Comparison of ENCODE assay signal across 1 cellular context in the genomic region with DNA sequence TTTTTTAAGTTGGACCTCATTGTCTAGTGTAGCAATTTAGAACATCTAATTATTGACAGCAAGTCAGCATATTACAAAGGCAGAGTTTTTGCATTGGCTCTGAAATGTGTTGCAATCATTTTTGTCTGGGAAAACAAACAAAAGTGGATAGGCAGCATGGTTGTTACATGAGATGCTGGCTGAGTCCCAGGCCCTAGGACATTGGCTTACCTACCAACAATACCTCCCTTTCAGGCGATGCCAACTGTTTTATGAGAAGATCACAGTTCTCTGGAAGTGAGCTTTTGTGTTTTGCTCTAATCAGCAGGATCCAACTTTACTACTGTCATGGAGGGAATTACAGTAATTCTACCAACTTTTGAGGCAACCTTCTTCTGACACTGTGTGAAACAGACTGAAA.
TF ChIP-seq lines count a peak whose summit lies in the region.

No MANE protein-coding gene starts in this region.

TF ChIP-seq in HepG2, 621 proteins besides CTCF, POLR2A, EP300 and RAD21 (continued from another document and continues in another):
- TF ChIP-seq LCORL (IDR thresholded peaks at IDR 0.05) (no peak), LCORL (CRISPR knock-in tag; IDR thresholded peaks at IDR 0.05) (peak; percentile 82), ZSCAN9 (CRISPR knock-in tag; IDR thresholded peaks at IDR 0.05; ENCODE audit: borderline replicate concordance) (no peak), REL (CRISPR knock-in tag; conservative IDR thresholded peaks at IDR 0.05) (no peak), RAD51 (IDR thresholded peaks at IDR 0.05; ENCODE audit: borderline replicate concordance) (no peak), MED8 (CRISPR knock-in tag; IDR thresholded peaks at IDR 0.05; ENCODE audit: insufficient replicate concordance) (no peak), SOX6 (IDR thresholded peaks at IDR 0.05) (no peak), SOX6 (CRISPR knock-in tag; IDR thresholded peaks at IDR 0.05) (peak; percentile 94), DMAP1 (CRISPR knock-in tag; IDR thresholded peaks at IDR 0.05) (0 out of 2 replicates have a peak, but pooled peaks have one; percentile 40), SMC3 (IDR thresholded peaks at IDR 0.05; ENCODE audit: low read length) (peak; percentile 13; the same call in 1 of the 2 replicates), CEBPB (IDR thresholded peaks at IDR 0.05; ENCODE audit: borderline replicate concordance, low read depth, low read length) (peak; percentile 98), ZNF503 (CRISPR knock-in tag; IDR thresholded peaks at IDR 0.05) (0 out of 2 replicates have a peak, but pooled peaks have one; percentile 37), PHF21A (CRISPR knock-in tag; IDR thresholded peaks at IDR 0.05) (peak; percentile 77; the same call in 1 of the 2 replicates), DNMT1 (CRISPR knock-in tag; IDR thresholded peaks at IDR 0.05) (no peak), RNF2 (conservative IDR thresholded peaks at IDR 0.05; ENCODE audit: low read depth) (no peak), NFIC (IDR thresholded peaks at IDR 0.05; ENCODE audit: low read length) (peak; percentile 74), ZNF337 (CRISPR knock-in tag; IDR thresholded peaks at IDR 0.05; ENCODE audit: borderline replicate concordance, low read depth) (no peak), FOXP4 (CRISPR knock-in tag; IDR thresholded peaks at IDR 0.05) (peak; percentile 81), SMAD3 (CRISPR knock-in tag; IDR thresholded peaks at IDR 0.05) (peak; percentile 54; the same call in 1 of the 2 replicates), MAFK (conservative IDR thresholded peaks at IDR 0.05 in 1 of 2, IDR thresholded peaks at IDR 0.05 in 1 of 2; ENCODE audit: low read length in 2 of 2) (peak; percentile 47 to 59; a peak in 3 of 4 replicates), ZNF331 (CRISPR knock-in tag; IDR thresholded peaks at IDR 0.05) (peak; percentile 54; the same call in 1 of the 2 replicates), RCOR2 (CRISPR knock-in tag; IDR thresholded peaks at IDR 0.05) (peak; percentile 71), SOX5 (CRISPR knock-in tag; IDR thresholded peaks at IDR 0.05; ENCODE audit: borderline replicate concordance) (peak; percentile 90), ZGPAT (CRISPR knock-in tag; IDR thresholded peaks at IDR 0.05) (peak; percentile 69; the same call in 1 of the 2 replicates), SKI (IDR thresholded peaks at IDR 0.05; ENCODE audit: partially characterized antibody) (peak; percentile 28), FOSL2 (CRISPR knock-in tag; IDR thresholded peaks at IDR 0.05) (peak; percentile 63), CEBPG (CRISPR knock-in tag; IDR thresholded peaks at IDR 0.05) (peak; percentile 94), ZNF841 (CRISPR knock-in tag; IDR thresholded peaks at IDR 0.05; ENCODE audit: borderline replicate concordance) (no peak), TCF7 (IDR thresholded peaks at IDR 0.05; ENCODE audit: low read depth) (peak; percentile 45; the same call in 1 of the 2 replicates), ZBTB7B (CRISPR knock-in tag; IDR thresholded peaks at IDR 0.05) (no peak), THRA (CRISPR knock-in tag; IDR thresholded peaks at IDR 0.05; ENCODE audit: borderline replicate concordance) (peak; percentile 19; the same call in 1 of the 2 replicates), FOXJ3 (CRISPR knock-in tag; IDR thresholded peaks at IDR 0.05; ENCODE audit: borderline replicate concordance) (peak; percentile 72; the same call in 1 of the 2 replicates), ZNF264 (CRISPR knock-in tag; IDR thresholded peaks at IDR 0.05) (peak; percentile 95), HMG20A (CRISPR knock-in tag; IDR thresholded peaks at IDR 0.05; ENCODE audit: borderline replicate concordance) (peak; percentile 69; the same call in 1 of the 2 replicates), ARID5B (CRISPR knock-in tag; IDR thresholded peaks at IDR 0.05) (peak; percentile 90), ZMYM4 (CRISPR knock-in tag; IDR thresholded peaks at IDR 0.05) (peak; percentile 70; the same call in 1 of the 2 replicates), ZNF136 (CRISPR knock-in tag; IDR thresholded peaks at IDR 0.05; ENCODE audit: low read depth) (no peak), RFXANK (CRISPR knock-in tag; IDR thresholded peaks at IDR 0.05) (no peak)
- TF ChIP-seq, protein P1, sequence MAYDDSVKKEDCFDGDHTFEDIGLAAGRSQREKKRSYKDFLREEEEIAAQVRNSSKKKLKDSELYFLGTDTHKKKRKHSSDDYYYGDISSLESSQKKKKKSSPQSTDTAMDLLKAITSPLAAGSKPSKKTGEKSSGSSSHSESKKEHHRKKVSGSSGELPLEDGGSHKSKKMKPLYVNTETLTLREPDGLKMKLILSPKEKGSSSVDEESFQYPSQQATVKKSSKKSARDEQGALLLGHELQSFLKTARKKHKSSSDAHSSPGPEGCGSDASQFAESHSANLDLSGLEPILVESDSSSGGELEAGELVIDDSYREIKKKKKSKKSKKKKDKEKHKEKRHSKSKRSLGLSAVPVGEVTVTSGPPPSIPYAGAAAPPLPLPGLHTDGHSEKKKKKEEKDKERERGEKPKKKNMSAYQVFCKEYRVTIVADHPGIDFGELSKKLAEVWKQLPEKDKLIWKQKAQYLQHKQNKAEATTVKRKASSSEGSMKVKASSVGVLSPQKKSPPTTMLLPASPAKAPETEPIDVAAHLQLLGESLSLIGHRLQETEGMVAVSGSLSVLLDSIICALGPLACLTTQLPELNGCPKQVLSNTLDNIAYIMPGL (CRISPR knock-in tag; IDR thresholded peaks at IDR 0.05; ENCODE audit: borderline replicate concordance in 1 of 2, low read depth in 1 of 2), result peak in 1 of 2 experiments; percentile 54; a peak in 1 of 4 replicates
- TF ChIP-seq, protein P2, sequence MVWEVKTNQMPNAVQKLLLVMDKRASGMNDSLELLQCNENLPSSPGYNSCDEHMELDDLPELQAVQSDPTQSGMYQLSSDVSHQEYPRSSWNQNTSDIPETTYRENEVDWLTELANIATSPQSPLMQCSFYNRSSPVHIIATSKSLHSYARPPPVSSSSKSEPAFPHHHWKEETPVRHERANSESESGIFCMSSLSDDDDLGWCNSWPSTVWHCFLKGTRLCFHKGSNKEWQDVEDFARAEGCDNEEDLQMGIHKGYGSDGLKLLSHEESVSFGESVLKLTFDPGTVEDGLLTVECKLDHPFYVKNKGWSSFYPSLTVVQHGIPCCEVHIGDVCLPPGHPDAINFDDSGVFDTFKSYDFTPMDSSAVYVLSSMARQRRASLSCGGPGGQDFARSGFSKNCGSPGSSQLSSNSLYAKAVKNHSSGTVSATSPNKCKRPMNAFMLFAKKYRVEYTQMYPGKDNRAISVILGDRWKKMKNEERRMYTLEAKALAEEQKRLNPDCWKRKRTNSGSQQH (CRISPR knock-in tag; IDR thresholded peaks at IDR 0.05; ENCODE audit: low read depth), result 0 out of 2 replicates have a peak, but pooled peaks have one; percentile 25
- TF ChIP-seq, protein P3, sequence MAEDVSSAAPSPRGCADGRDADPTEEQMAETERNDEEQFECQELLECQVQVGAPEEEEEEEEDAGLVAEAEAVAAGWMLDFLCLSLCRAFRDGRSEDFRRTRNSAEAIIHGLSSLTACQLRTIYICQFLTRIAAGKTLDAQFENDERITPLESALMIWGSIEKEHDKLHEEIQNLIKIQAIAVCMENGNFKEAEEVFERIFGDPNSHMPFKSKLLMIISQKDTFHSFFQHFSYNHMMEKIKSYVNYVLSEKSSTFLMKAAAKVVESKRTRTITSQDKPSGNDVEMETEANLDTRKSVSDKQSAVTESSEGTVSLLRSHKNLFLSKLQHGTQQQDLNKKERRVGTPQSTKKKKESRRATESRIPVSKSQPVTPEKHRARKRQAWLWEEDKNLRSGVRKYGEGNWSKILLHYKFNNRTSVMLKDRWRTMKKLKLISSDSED (CRISPR knock-in tag; IDR thresholded peaks at IDR 0.05), result no peak
- TF ChIP-seq, protein P4, sequence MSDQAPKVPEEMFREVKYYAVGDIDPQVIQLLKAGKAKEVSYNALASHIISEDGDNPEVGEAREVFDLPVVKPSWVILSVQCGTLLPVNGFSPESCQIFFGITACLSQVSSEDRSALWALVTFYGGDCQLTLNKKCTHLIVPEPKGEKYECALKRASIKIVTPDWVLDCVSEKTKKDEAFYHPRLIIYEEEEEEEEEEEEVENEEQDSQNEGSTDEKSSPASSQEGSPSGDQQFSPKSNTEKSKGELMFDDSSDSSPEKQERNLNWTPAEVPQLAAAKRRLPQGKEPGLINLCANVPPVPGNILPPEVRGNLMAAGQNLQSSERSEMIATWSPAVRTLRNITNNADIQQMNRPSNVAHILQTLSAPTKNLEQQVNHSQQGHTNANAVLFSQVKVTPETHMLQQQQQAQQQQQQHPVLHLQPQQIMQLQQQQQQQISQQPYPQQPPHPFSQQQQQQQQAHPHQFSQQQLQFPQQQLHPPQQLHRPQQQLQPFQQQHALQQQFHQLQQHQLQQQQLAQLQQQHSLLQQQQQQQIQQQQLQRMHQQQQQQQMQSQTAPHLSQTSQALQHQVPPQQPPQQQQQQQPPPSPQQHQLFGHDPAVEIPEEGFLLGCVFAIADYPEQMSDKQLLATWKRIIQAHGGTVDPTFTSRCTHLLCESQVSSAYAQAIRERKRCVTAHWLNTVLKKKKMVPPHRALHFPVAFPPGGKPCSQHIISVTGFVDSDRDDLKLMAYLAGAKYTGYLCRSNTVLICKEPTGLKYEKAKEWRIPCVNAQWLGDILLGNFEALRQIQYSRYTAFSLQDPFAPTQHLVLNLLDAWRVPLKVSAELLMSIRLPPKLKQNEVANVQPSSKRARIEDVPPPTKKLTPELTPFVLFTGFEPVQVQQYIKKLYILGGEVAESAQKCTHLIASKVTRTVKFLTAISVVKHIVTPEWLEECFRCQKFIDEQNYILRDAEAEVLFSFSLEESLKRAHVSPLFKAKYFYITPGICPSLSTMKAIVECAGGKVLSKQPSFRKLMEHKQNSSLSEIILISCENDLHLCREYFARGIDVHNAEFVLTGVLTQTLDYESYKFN (CRISPR knock-in tag; conservative IDR thresholded peaks at IDR 0.05), result peak; percentile 72
